ENCODE assay signal across 21 cellular contexts in the genomic region with DNA sequence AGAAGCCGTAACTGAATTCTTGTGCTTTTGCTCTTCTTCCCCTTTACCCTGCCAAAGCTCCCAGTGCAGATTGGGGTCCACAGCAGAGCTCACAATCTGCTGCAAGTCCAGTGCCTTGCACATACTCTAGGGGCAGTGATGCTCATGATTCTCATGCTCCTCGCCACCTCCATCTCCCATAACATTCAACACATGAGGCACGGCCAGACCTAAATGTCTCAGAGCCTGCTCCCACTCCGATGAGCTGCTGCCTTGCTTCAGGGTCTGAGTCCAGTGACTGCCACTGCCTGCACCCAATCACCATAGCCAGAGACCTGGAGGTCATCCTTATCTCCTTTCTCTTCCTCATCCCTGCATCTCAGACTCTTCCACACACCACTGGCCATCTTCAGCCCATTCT. TPM values are rescaled to one million over a fixed set of nuclear protein-coding genes. Genes with fewer than 3 reads are reported as not detected.
DNase-seq lines count a peak whose midpoint lies in the region; ATAC-seq and TF ChIP-seq lines count a peak whose summit lies in the region.
"Had no signal": no experiment of that assay in that cellular context is flagged by ENCODE, and none has a peak within 500 bp of the region (broad histone marks: within the 10 kb centered on the region; RNA-seq: fewer than 3 reads in every experiment).

No MANE protein-coding gene starts in this region.

- peak; percentile 24 for TF ChIP-seq CTCF in GM10266 (IDR thresholded peaks at IDR 0.05; ENCODE audit: control insufficient read depth, insufficient read depth, low read depth, missing control alignments)
- TF ChIP-seq CTCF in GM23338 (conservative IDR thresholded peaks at IDR 0.05; ENCODE audit: low read depth in 2 of 2), result no peak; a peak in 1 of 4 replicates
- TF ChIP-seq CTCF in WTC11 (IDR thresholded peaks at IDR 0.05), result no peak
- TF ChIP-seq CTCF in smooth muscle cell (IDR thresholded peaks at IDR 0.05; ENCODE audit: borderline replicate concordance, insufficient read depth, poor library complexity, severe bottlenecking), result no peak

- peaks cover 4% of the 10 kb centered on the region; the same call in 1 of the 2 replicates for H3K9me2 ChIP-seq in GM23338 (ENCODE audit: insufficient read depth)

- DNase-seq in GM10266 (ENCODE audit: extremely low spot score) (peak; percentile 9), GM23338 (ENCODE audit: low spot score) (no peak), WTC11 (ENCODE audit: low spot score) (no peak), mesendoderm (peak; percentile 25), smooth muscle cell (lab: John Stamatoyannopoulos, UW; ENCODE audit: unreplicated experiment) (no peak), T-helper 1 cell (no peak), NCI-H1694 treated with DMSO at 0.1 percent for 48 hours (lab: John Stamatoyannopoulos, UW) (no peak), NCI-H226 (no peak)
- DNase-seq: activated CD4-positive, alpha-beta T cell treated with anti-CD3 and anti-CD28 coated beads, Interleukin-2, amount 50 U/mL, for 48 hours; activated naive CD4-positive, alpha-beta T cell; GDM1; midbrain; NCI-H1417 treated with DMSO at 0.1 percent for 48 hours; NCI-H510A treated with DMSO at 0.1 percent for 48 hours; occipital lobe; stimulated activated naive CD8-positive, alpha-beta T cell treated with anti-CD3 and anti-CD28 coated beads, Interleukin-15, amount 100 ng/mL, for 72 hours had no signal

- H3K9me3 Mint-ChIP-seq in GM23338 (no peaks in the 10 kb centered on the region), WTC11 (no peaks in the 10 kb centered on the region)
- H3K9me3 Mint-ChIP-seq: CD8-positive, alpha-beta T cell; IgD-negative memory B cell; stimulated activated naive CD8-positive, alpha-beta T cell treated with anti-CD3 and anti-CD28 coated beads, Interleukin-15, amount 100 ng/mL, for 72 hours; T-helper 2 cell treated with Interferon-gamma antibody and Interleukin-4, amounts not matched to agents 5 μg/mL and 100 μg/mL, for 36 hours had no signal

- no peak overlapping the region for H4K5ac ChIP-seq in mesendoderm (ENCODE audit: low read length)

- H2AFZ ChIP-seq in GM23338 (no peak overlapping the region), smooth muscle cell (ENCODE audit: low read depth) (no peak overlapping the region)

- H3K4me3 Mint-ChIP-seq in GM23338 (no peak overlapping the region), WTC11 (no peak overlapping the region)
- H3K4me3 Mint-ChIP-seq: CD8-positive, alpha-beta T cell; IgD-negative memory B cell; stimulated activated naive CD8-positive, alpha-beta T cell treated with anti-CD3 and anti-CD28 coated beads, Interleukin-15, amount 100 ng/mL, for 72 hours; T-helper 2 cell treated with Interferon-gamma antibody and Interleukin-4, amounts not matched to agents 5 μg/mL and 100 μg/mL, for 36 hours had no signal

- no peaks in the 10 kb centered on the region for H3K79me1 ChIP-seq in mesendoderm (ENCODE audit: low read length)

- H3K56ac ChIP-seq in mesendoderm (ENCODE audit: low read length), result no peak overlapping the region

- no peak overlapping the region for H2BK120ac ChIP-seq in mesendoderm (ENCODE audit: low read depth, low read length)

- ATAC-seq in GM23338, result peak; percentile 51; the same call in 1 of the 3 replicates
- peak; percentile 64 for ATAC-seq in WTC11
- ATAC-seq: CD8-positive, alpha-beta T cell; stimulated activated naive CD8-positive, alpha-beta T cell treated with anti-CD3 and anti-CD28 coated beads, Interleukin-15, amount 100 ng/mL, for 72 hours had no signal

- H3K9ac ChIP-seq in mesendoderm (ENCODE audit: low read length), result no peak overlapping the region
- no peak overlapping the region for H3K9ac ChIP-seq in smooth muscle cell (ENCODE audit: low read depth)

- H3K36me3 ChIP-seq in GM23338 (ENCODE audit: insufficient read depth), result no peaks in the 10 kb centered on the region
- H3K36me3 ChIP-seq in mesendoderm (ENCODE audit: control insufficient read depth, insufficient read depth, low read length), result no peaks in the 10 kb centered on the region
- no peaks in the 10 kb centered on the region for H3K36me3 ChIP-seq in smooth muscle cell (ENCODE audit: low read depth)
- H3K36me3 ChIP-seq: breast epithelium had no signal

- H3K27me3 Mint-ChIP-seq in GM23338 (ENCODE audit: insufficient read depth, low read depth, poor library complexity) (peaks cover 4% of the 10 kb centered on the region), WTC11 (ENCODE audit: low read depth) (no peaks in the 10 kb centered on the region)
- H3K27me3 Mint-ChIP-seq: stimulated activated naive CD8-positive, alpha-beta T cell treated with anti-CD3 and anti-CD28 coated beads, Interleukin-15, amount 100 ng/mL, for 72 hours had no signal

- CTCF ChIA-PET in WTC11 (lab: Charles Lee), result interaction anchor here (0.6 to 1.6 kb wide), 10 partner anchors 12 to 178 kb away, joined by 3 to 12 read pairs (median 3); partner anchors contain the start of gene PDGFRB

- H3K27me3 ChIP-seq in GM23338 (ENCODE audit: insufficient read depth) (no peaks in the 10 kb centered on the region), mesendoderm (ENCODE audit: insufficient read depth, low read length, poor library complexity) (no peaks in the 10 kb centered on the region), smooth muscle cell (ENCODE audit: low read depth) (no peaks in the 10 kb centered on the region)
- H3K27me3 ChIP-seq: breast epithelium had no signal

- H3K27ac Mint-ChIP-seq in GM23338, result no peak overlapping the region
- H3K27ac Mint-ChIP-seq in WTC11, result no peak overlapping the region
- H3K27ac Mint-ChIP-seq: CD8-positive, alpha-beta T cell; IgD-negative memory B cell; stimulated activated naive CD8-positive, alpha-beta T cell treated with anti-CD3 and anti-CD28 coated beads, Interleukin-15, amount 100 ng/mL, for 72 hours; T-helper 2 cell treated with Interferon-gamma antibody and Interleukin-4, amounts not matched to agents 5 μg/mL and 100 μg/mL, for 36 hours had no signal

- no peaks in the 10 kb centered on the region for H3K9me3 ChIP-seq in smooth muscle cell (replicated peaks; ENCODE audit: low read depth)
- H3K9me3 ChIP-seq: breast epithelium had no signal

- no peak overlapping the region for H2BK5ac ChIP-seq in mesendoderm (ENCODE audit: low read length)

- no CpG with 5 or more reads among the region's 4 CpGs for WGBS in mesendoderm (ENCODE audit: extremely low coverage, insufficient coverage, low lambda C conversion rate)
- WGBS in smooth muscle cell (ENCODE audit: low lambda C conversion rate), result 52% methylated on average over 4 of the region's 4 CpGs

- H3K4me1 Mint-ChIP-seq in GM23338 (no peaks in the 10 kb centered on the region), WTC11 (no peaks in the 10 kb centered on the region)
- H3K4me1 Mint-ChIP-seq: stimulated activated naive CD8-positive, alpha-beta T cell treated with anti-CD3 and anti-CD28 coated beads, Interleukin-15, amount 100 ng/mL, for 72 hours had no signal

- H2AK5ac ChIP-seq in mesendoderm (ENCODE audit: low read length), result no peak overlapping the region

- H3K36me3 Mint-ChIP-seq in GM23338 (ENCODE audit: low read depth) (no peaks in the 10 kb centered on the region), WTC11 (no peaks in the 10 kb centered on the region)
- H3K36me3 Mint-ChIP-seq: CD8-positive, alpha-beta T cell; IgD-negative memory B cell had no signal

- H3K79me2 ChIP-seq in GM23338 (replicated peaks; ENCODE audit: insufficient read depth) (no peaks in the 10 kb centered on the region), mesendoderm (ENCODE audit: control insufficient read depth, insufficient read depth, low read length) (no peaks in the 10 kb centered on the region), smooth muscle cell (ENCODE audit: low read depth) (no peaks in the 10 kb centered on the region)

- no peaks in the 10 kb centered on the region for H3K4me1 ChIP-seq in GM23338 (ENCODE audit: insufficient read depth)
- H3K4me1 ChIP-seq in mesendoderm (ENCODE audit: control insufficient read depth, low read depth, low read length), result no peaks in the 10 kb centered on the region
- no peaks in the 10 kb centered on the region for H3K4me1 ChIP-seq in smooth muscle cell (ENCODE audit: low read depth)
- H3K4me1 ChIP-seq: breast epithelium had no signal

- POLR2A ChIA-PET in WTC11 (lab: Charles Lee), result no interaction called here

- H3K4ac ChIP-seq in mesendoderm (ENCODE audit: low read depth, low read length), result no peak overlapping the region

- H4K20me1 ChIP-seq in GM23338 (replicated peaks; ENCODE audit: insufficient read depth), result no peaks in the 10 kb centered on the region
- H4K20me1 ChIP-seq in smooth muscle cell (ENCODE audit: low read depth), result no peaks in the 10 kb centered on the region

- H3K23ac ChIP-seq in mesendoderm (ENCODE audit: low read length), result no peak overlapping the region

- H3K27ac ChIP-seq in GM23338 (ENCODE audit: low read depth) (no peak overlapping the region), mesendoderm (ENCODE audit: low read depth, low read length) (no peak overlapping the region), smooth muscle cell (ENCODE audit: low read depth) (no peak overlapping the region)
- H3K27ac ChIP-seq: breast epithelium had no signal

- no peak overlapping the region for H3K4me3 ChIP-seq in GM23338
- H3K4me3 ChIP-seq in mesendoderm (ENCODE audit: low read length), result no peak overlapping the region
- H3K4me3 ChIP-seq in smooth muscle cell, result no peak overlapping the region
- H3K4me3 ChIP-seq: breast epithelium had no signal

- no peak overlapping the region for H3K18ac ChIP-seq in mesendoderm (ENCODE audit: low read length)

- H3F3A ChIP-seq in GM23338 (replicated peaks; ENCODE audit: low read depth) (no peaks in the 10 kb centered on the region), smooth muscle cell (ENCODE audit: low read depth) (no peaks in the 10 kb centered on the region)

- no peak overlapping the region for H4K8ac ChIP-seq in mesendoderm (ENCODE audit: low read depth, low read length)

- no peak overlapping the region for H2BK15ac ChIP-seq in mesendoderm (replicated peaks; ENCODE audit: low read depth)

- no peak overlapping the region for H3K4me2 ChIP-seq in GM23338
- no peak overlapping the region for H3K4me2 ChIP-seq in mesendoderm (ENCODE audit: low read length)
- H3K4me2 ChIP-seq in smooth muscle cell, result no peak overlapping the region

TF ChIP-seq in GM23338, 12 proteins besides CTCF, POLR2A, EP300 and RAD21:
- no peak for TF ChIP-seq JUNB (IDR thresholded peaks at IDR 0.05; ENCODE audit: unreplicated experiment)
- no peak for TF ChIP-seq NANOG (IDR thresholded peaks at IDR 0.05; ENCODE audit: borderline replicate concordance)

TF ChIP-seq in WTC11, 78 proteins besides CTCF, POLR2A, EP300 and RAD21 (continues in another document):
- TF ChIP-seq ELF4 (CRISPR knock-in tag; IDR thresholded peaks at IDR 0.05; ENCODE audit: low read depth) (no peak), MXD4 (CRISPR knock-in tag; IDR thresholded peaks at IDR 0.05; ENCODE audit: borderline replicate concordance) (no peak)

RNA-seq across cellular contexts. Expression of gene CSF1R, which starts 10.5 kb away (rescaled TPM):
- total RNA-seq in GM23338 (2014; rRNA removed; shearing (Covaris generic)), result not detected in 2 replicates
- polyA plus RNA-seq in GM23338 (2016; fragmentation: Nextera tagmentation; extraction: Ambion mirVana) (0.21 TPM in 1 of 2 replicates, not detected in the other), smooth muscle cell (2.2 and 12.9 TPM in 2 replicates)
- total RNA-seq in WTC11 (2021) (0.07 to 0.20 TPM (median 0.14 TPM) in 3 replicates), smooth muscle cell (3.9 and 6.2 TPM in 2 replicates)
- 0.04 TPM for polyA plus RNA-seq in mesendoderm (2013, experiment 1 of 2)
- 0.11 TPM for polyA plus RNA-seq in mesendoderm (2013, experiment 2 of 2)
- total RNA-seq: endothelial cell of umbilical vein had no signal
- polyA plus RNA-seq: endothelial cell of umbilical vein had no signal

Comparison
In these comparisons a context has a peak if more than half of its experiments do, and no peak if none do; other contexts are left out.
1. DNase-seq: peak in GM10266 (single experiment) and mesendoderm (single experiment); none in GM23338 (single experiment), WTC11 (single experiment), smooth muscle cell (single experiment), T-helper 1 cell (0 of 5), NCI-H1694 treated with DMSO at 0.1 percent for 48 hours (single experiment) and NCI-H226 (single experiment).